Comparison of ENCODE assay signal across 20 cellular contexts in genomic region chrX:65586491-65586890, GRCh38. TPM values are rescaled to one million over a fixed set of nuclear protein-coding genes. Genes with fewer than 3 reads are reported as not detected.
DNase-seq lines count a peak whose midpoint lies in the region; ATAC-seq and TF ChIP-seq lines count a peak whose summit lies in the region.
"Had no signal": no experiment of that assay in that cellular context is flagged by ENCODE, and none has a peak within 500 bp of the region (broad histone marks: within the 10 kb centered on the region; RNA-seq: fewer than 3 reads in every experiment).

No MANE protein-coding gene starts in this region.

- no peak overlapping the region for H3K4me3 Mint-ChIP-seq in stimulated activated naive CD8-positive, alpha-beta T cell treated with anti-CD3 and anti-CD28 coated beads, Interleukin-15, Interleukin-2, amounts not matched to agents 100 ng/mL and 50 ng/mL, for 24 hours
- H3K4me3 Mint-ChIP-seq: IgD-negative memory B cell had no signal

- H3K9me3 Mint-ChIP-seq in stimulated activated naive CD8-positive, alpha-beta T cell treated with anti-CD3 and anti-CD28 coated beads, Interleukin-15, Interleukin-2, amounts not matched to agents 100 ng/mL and 50 ng/mL, for 24 hours: no peaks in the 10 kb centered on the region
- H3K9me3 Mint-ChIP-seq: IgD-negative memory B cell had no signal

- POLR2A ChIA-PET in PC-3 (lab: Charles Lee; ENCODE audit: unreplicated experiment): no interaction called here

- no peak for ATAC-seq in stimulated activated naive CD8-positive, alpha-beta T cell treated with anti-CD3 and anti-CD28 coated beads, Interleukin-15, Interleukin-2, amounts not matched to agents 100 U/mL and 50 U/mL, for 24 hours
- peak; percentile 29 for ATAC-seq in PC-3

- H3K36me3 Mint-ChIP-seq in stimulated activated naive CD8-positive, alpha-beta T cell treated with anti-CD3 and anti-CD28 coated beads, Interleukin-15, Interleukin-2, amounts not matched to agents 100 ng/mL and 50 ng/mL, for 24 hours (ENCODE audit: low read depth): no peaks in the 10 kb centered on the region
- H3K36me3 Mint-ChIP-seq: IgD-negative memory B cell had no signal

- no peaks in the 10 kb centered on the region for H4K20me1 ChIP-seq in PC-3 (ENCODE audit: low read length)

- TF ChIP-seq POLR2A in esophagus squamous epithelium (IDR thresholded peaks at IDR 0.05) (no peak), erythroblast (IDR thresholded peaks at IDR 0.05; ENCODE audit: low read length) (no peak)

- no peak overlapping the region for H3K9ac ChIP-seq in PC-3 (ENCODE audit: low read length)

- 69 to 84% methylated on average over 6 of the region's 6 CpGs for WGBS in esophagus squamous epithelium, 2 donors

- H3K27me3 Mint-ChIP-seq in stimulated activated naive CD8-positive, alpha-beta T cell treated with anti-CD3 and anti-CD28 coated beads, Interleukin-15, Interleukin-2, amounts not matched to agents 100 ng/mL and 50 ng/mL, for 24 hours: no peaks in the 10 kb centered on the region

- H3K4me1 Mint-ChIP-seq in stimulated activated naive CD8-positive, alpha-beta T cell treated with anti-CD3 and anti-CD28 coated beads, Interleukin-15, Interleukin-2, amounts not matched to agents 100 ng/mL and 50 ng/mL, for 24 hours (ENCODE audit: low read depth): peaks cover 6% of the 10 kb centered on the region

- no peak for DNase-seq in stimulated activated naive CD8-positive, alpha-beta T cell treated with anti-CD3 and anti-CD28 coated beads, Interleukin-15, Interleukin-2, amounts not matched to agents 100 U/mL and 50 U/mL, for 24 hours
- DNase-seq in PC-3 (peak; percentile 81), fibroblast of mammary gland (ENCODE audit: low read depth) (peak; percentile 61), NCI-H2227 treated with DMSO at 0.1 percent for 48 hours (lab: John Stamatoyannopoulos, UW) (no peak), esophagus squamous epithelium (lab: John Stamatoyannopoulos, UW) (no peak), NCI-H1694 (lab: John Stamatoyannopoulos, UW) (no peak), erythroblast (lab: John Stamatoyannopoulos, UW) (no peak)
- DNase-seq: activated CD4-positive, alpha-beta T cell treated with anti-CD3 and anti-CD28 coated beads for 1 hour; MV-4-11; NCI-H187; NCI-H446 treated with DMSO at 0.1 percent for 48 hours; stimulated activated CD4-positive, alpha-beta T cell treated with anti-CD3 and anti-CD28 coated beads, Interleukin-12 subunit alpha, Interleukin-12 subunit beta, amount 100 ng/mL, for 4 hours had no signal

- H3K79me2 ChIP-seq in PC-3 (ENCODE audit: low read length): no peaks in the 10 kb centered on the region

- BruUV-seq in PC-3 (replicated peaks; lab: Mats Ljungman, UMichigan): no TSS peak

- H3K4me2 ChIP-seq in PC-3 (ENCODE audit: low read length): no peak overlapping the region

- H3K36me3 ChIP-seq in PC-3 (ENCODE audit: low read depth, low read length): no peaks in the 10 kb centered on the region
- no peaks in the 10 kb centered on the region for H3K36me3 ChIP-seq in esophagus squamous epithelium
- H3K36me3 ChIP-seq: cardiac muscle cell, esophagus muscularis mucosa, right atrium auricular region, suprapubic skin had no signal

- H3K9me2 ChIP-seq in PC-3 (replicated peaks; ENCODE audit: low read length): no peaks in the 10 kb centered on the region

- H3K27ac Mint-ChIP-seq in stimulated activated naive CD8-positive, alpha-beta T cell treated with anti-CD3 and anti-CD28 coated beads, Interleukin-15, Interleukin-2, amounts not matched to agents 100 ng/mL and 50 ng/mL, for 24 hours: peak overlapping the region; percentile 26
- H3K27ac Mint-ChIP-seq: IgD-negative memory B cell had no signal

- intact Hi-C loops in PC-3 (cut with micrococcal nuclease): no loop called here
- intact Hi-C loops in esophagus squamous epithelium (cut with DNase I): loop anchor here (10.0 kb wide), 1 partner anchor 1138 kb away; no protein-coding TSS in a partner anchor

- no peaks in the 10 kb centered on the region for H3F3A ChIP-seq in PC-3 (ENCODE audit: low read length, unreplicated experiment)

- H3K9me3 ChIP-seq in PC-3 (ENCODE audit: low read length) (no peaks in the 10 kb centered on the region), esophagus squamous epithelium (no peaks in the 10 kb centered on the region)
- H3K9me3 ChIP-seq: esophagus muscularis mucosa, right atrium auricular region, suprapubic skin had no signal

- H2AFZ ChIP-seq in PC-3 (ENCODE audit: low read length): no peak overlapping the region

- TF ChIP-seq CTCF in PC-3 (conservative IDR thresholded peaks at IDR 0.05; ENCODE audit: low read depth, low read length) (no peak), fibroblast of mammary gland (conservative IDR thresholded peaks at IDR 0.05; ENCODE audit: control insufficient read depth, insufficient read depth, low read depth, low read length) (no peak), esophagus squamous epithelium (IDR thresholded peaks at IDR 0.05) (no peak)

- CTCF ChIA-PET in PC-3 (lab: Charles Lee): no interaction called here

- no peak overlapping the region for H3K27ac ChIP-seq in PC-3 (ENCODE audit: low read length)
- H3K27ac ChIP-seq in esophagus squamous epithelium: no peak overlapping the region
- H3K27ac ChIP-seq: cardiac muscle cell, esophagus muscularis mucosa, HL-60, right atrium auricular region, suprapubic skin had no signal

- H3K27me3 ChIP-seq in PC-3 (ENCODE audit: low read length) (no peaks in the 10 kb centered on the region), esophagus squamous epithelium (no peaks in the 10 kb centered on the region)
- H3K27me3 ChIP-seq: cardiac muscle cell, esophagus muscularis mucosa, right atrium auricular region, suprapubic skin had no signal

- H3K4me1 ChIP-seq in PC-3 (ENCODE audit: insufficient read depth, low read length) (peaks cover 18% of the 10 kb centered on the region), esophagus squamous epithelium (peaks cover 2 to 18% (median 12%) of the 10 kb centered on the region in 3 donors)

- H3K4me3 ChIP-seq in PC-3 (ENCODE audit: low read length) (no peak overlapping the region), fibroblast of mammary gland (ENCODE audit: control insufficient read depth, low read depth, low read length) (no peak overlapping the region), esophagus squamous epithelium (no peak overlapping the region)
- H3K4me3 ChIP-seq: cardiac muscle cell, esophagus muscularis mucosa, lung, right atrium auricular region, suprapubic skin had no signal

RNA-seq across cellular contexts. Expression of gene LAS1L, which starts 51.9 kb away (rescaled TPM):
- total RNA-seq in PC-3 (2014; rRNA removed): 69.0 and 78.4 TPM in 2 replicates
- 10 to 100 TPM; 14.7 to 24.6 (median 22.7) TPM for total RNA-seq in esophagus squamous epithelium

Comparison
In these comparisons a context has a peak if more than half of its experiments do, and no peak if none do; other contexts are left out.
1. DNase-seq: peak in PC-3 (single experiment) and fibroblast of mammary gland (single experiment); none in stimulated activated naive CD8-positive, alpha-beta T cell treated with anti-CD3 and anti-CD28 coated beads, Interleukin-15, Interleukin-2, amounts not matched to agents 100 U/mL and 50 U/mL, for 24 hours (single experiment), NCI-H2227 treated with DMSO at 0.1 percent for 48 hours (single experiment), esophagus squamous epithelium (single experiment), NCI-H1694 (single experiment) and erythroblast (0 of 2).